ENCODE assay signal across 10 cellular contexts in the genomic region with DNA sequence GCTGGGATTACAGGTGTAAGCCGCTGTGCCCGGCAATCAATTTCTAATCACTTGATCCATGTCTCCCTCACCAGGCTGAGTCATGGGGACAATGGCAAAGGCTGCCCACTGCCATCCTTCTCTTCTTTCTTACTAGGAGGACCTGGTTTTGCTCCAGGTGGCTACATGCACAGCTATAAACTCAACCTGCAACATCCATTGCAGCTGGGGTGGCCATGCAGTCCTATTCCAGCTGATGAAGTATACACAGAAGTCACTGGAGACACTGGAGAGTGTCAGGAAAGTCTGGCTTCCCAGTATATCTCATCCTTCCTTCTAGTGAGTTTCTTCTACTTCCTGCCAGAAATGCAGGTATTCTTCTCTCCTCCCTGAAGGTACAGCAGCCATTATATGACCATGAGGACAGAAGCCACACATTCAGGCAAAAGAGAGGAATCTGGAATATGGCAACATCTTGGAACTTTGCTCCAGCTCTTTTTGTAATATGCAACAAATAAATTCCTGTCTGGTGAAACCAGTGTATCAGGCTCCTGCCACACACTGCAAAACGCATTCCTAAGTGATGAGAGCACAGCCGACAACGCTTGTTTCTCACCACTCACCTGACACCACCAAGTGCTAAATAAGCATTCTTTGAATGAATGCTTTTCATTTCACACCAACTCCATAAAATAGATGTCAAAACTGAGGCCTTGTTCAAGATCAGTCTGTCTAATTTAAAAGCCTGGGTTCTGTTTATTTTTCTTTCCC. TPM values are rescaled to one million over a fixed set of nuclear protein-coding genes. Genes with fewer than 3 reads are reported as not detected.
DNase-seq lines count a peak whose midpoint lies in the region; ATAC-seq and TF ChIP-seq lines count a peak whose summit lies in the region.
"Had no signal": no experiment of that assay in that cellular context is flagged by ENCODE, and none has a peak within 500 bp of the region (broad histone marks: within the 10 kb centered on the region; RNA-seq: fewer than 3 reads in every experiment).

No MANE protein-coding gene starts in this region.

- H3K9me3 ChIP-seq in NT2/D1 (ENCODE audit: insufficient read depth, low read length) (no peaks in the 10 kb centered on the region), tibial artery (no peaks in the 10 kb centered on the region)

- DNase-seq in DMS53 treated with DMSO at 0.1 percent for 48 hours (lab: John Stamatoyannopoulos, UW; ENCODE audit: unreplicated experiment) = peak; percentile 62
- peak; percentile 66 for DNase-seq in NT2/D1 (ENCODE audit: low read depth, low spot score)
- DNase-seq in fibroblast of peridontal ligament (ENCODE audit: extremely low read depth) = peak; percentile 30
- no peak for DNase-seq in omental fat pad (ENCODE audit: low spot score)
- no peak for DNase-seq in tibial artery
- DNase-seq in NCI-H524 treated with DMSO at 0.1 percent for 48 hours (lab: John Stamatoyannopoulos, UW) = no peak
- DNase-seq: activated naive CD4-positive, alpha-beta T cell had no signal

- peaks cover 24% of the 10 kb centered on the region for H3K4me1 ChIP-seq in NT2/D1 (ENCODE audit: insufficient read depth, insufficient read length)
- H3K4me1 ChIP-seq in tibial artery = peaks cover 0 to 14% (median 6%) of the 10 kb centered on the region in 4 donors

- ATAC-seq in omental fat pad (ENCODE audit: low FRiP score) = peak; percentile 80
- ATAC-seq in GM19397 (IDR thresholded peaks at IDR 0.05; ENCODE audit: unreplicated experiment) = no peak
- no peak for ATAC-seq in HG02970 (IDR thresholded peaks at IDR 0.05; ENCODE audit: low FRiP score, unreplicated experiment)

- no peaks in the 10 kb centered on the region for H3K27me3 ChIP-seq in NT2/D1 (ENCODE audit: insufficient read depth, insufficient read length)
- peaks cover 0 to 4% of the 10 kb centered on the region in 2 donors for H3K27me3 ChIP-seq in tibial artery

- H3K36me3 ChIP-seq in NT2/D1 (ENCODE audit: insufficient read depth, insufficient read length, low read length) = no peaks in the 10 kb centered on the region
- H3K36me3 ChIP-seq in tibial artery = no peaks in the 10 kb centered on the region

- intact Hi-C loops in tibial artery (cut with DNase I; ENCODE audit: low total_unique reads) = no loop called here

- H3K27ac ChIP-seq in tibial artery = no peak overlapping the region

- H3K9ac ChIP-seq in NT2/D1 (ENCODE audit: insufficient read length, low read depth) = no peak overlapping the region

- no peak for TF ChIP-seq CTCF in omental fat pad (IDR thresholded peaks at IDR 0.05)
- no peak for TF ChIP-seq CTCF in tibial artery (IDR thresholded peaks at IDR 0.05)

- H3K4me3 ChIP-seq in NT2/D1 (ENCODE audit: insufficient read length, low read depth) (no peak overlapping the region), tibial artery (no peak overlapping the region)

RNA-seq across cellular contexts. Expression of gene SCTR, which starts 32.3 kb away (rescaled TPM):
- total RNA-seq in omental fat pad = not detected
- total RNA-seq: subcutaneous adipose tissue had no signal

RNA-seq across cellular contexts. Expression of gene CFAP221, which starts 52.3 kb away (rescaled TPM):
- total RNA-seq in omental fat pad = 1 to 10 TPM in 3 of 4 donors, not detected in 1; 1.2 to 1.7 (median 1.3) TPM

Comparison
In these comparisons a context has a peak if more than half of its experiments do, and no peak if none do; other contexts are left out.
1. DNase-seq: peak in DMS53 treated with DMSO at 0.1 percent for 48 hours (single experiment), NT2/D1 (single experiment) and fibroblast of peridontal ligament (single experiment); none in omental fat pad (single experiment), tibial artery (0 of 2) and NCI-H524 treated with DMSO at 0.1 percent for 48 hours (single experiment).